8 cellular contexts compared by ENCODE assay signal in genomic region chr7:112495820-112496462, GRCh38. TPM values are rescaled to one million over a fixed set of nuclear protein-coding genes. Genes with fewer than 3 reads are reported as not detected.
DNase-seq lines count a peak whose midpoint lies in the region; ATAC-seq and TF ChIP-seq lines count a peak whose summit lies in the region.

No MANE protein-coding gene starts in this region.

- H3K36me3 ChIP-seq in DOHH2 (ENCODE audit: control insufficient read depth, low read length), result no peaks in the 10 kb centered on the region
- H3K36me3 ChIP-seq in Karpas-422 (ENCODE audit: insufficient read depth, low read length), result no peaks in the 10 kb centered on the region

- H3K4me2 ChIP-seq in DOHH2 (ENCODE audit: low read length), result no peak overlapping the region
- no peak overlapping the region for H3K4me2 ChIP-seq in Karpas-422 (ENCODE audit: low read depth, low read length, poor library complexity, severe bottlenecking)

- TF ChIP-seq CTCF in DOHH2 (IDR thresholded peaks at IDR 0.05; ENCODE audit: low read depth, low read length, poor library complexity, severe bottlenecking) (peak; percentile 90), cardiac fibroblast (IDR thresholded peaks at IDR 0.05; ENCODE audit: low read depth, low read length) (peak; percentile 57)

- H3K27ac Mint-ChIP-seq in stimulated activated memory B cell treated with anti-CD40 and anti-IgM and Interleukin-4, amounts not matched to agents 10 μg/mL and 1 μg/mL and 100 μg/mL, for 72 hours, result no peak overlapping the region

- H3K79me2 ChIP-seq in DOHH2 (ENCODE audit: control insufficient read depth, low read length), result no peaks in the 10 kb centered on the region
- no peaks in the 10 kb centered on the region for H3K79me2 ChIP-seq in Karpas-422 (ENCODE audit: low read length)

- H3K4me3 ChIP-seq in DOHH2 (ENCODE audit: low read length) (no peak overlapping the region), Karpas-422 (ENCODE audit: low read length) (no peak overlapping the region), cardiac fibroblast (replicated peaks in 1 of 2; ENCODE audit: low read depth in 2 of 2, low read length in 2 of 2) (no peak overlapping the region)

- H3K27me3 ChIP-seq in DOHH2 (ENCODE audit: control insufficient read depth, low read length), result 0 out of 2 replicates have a peak, but pooled peaks cover 4% of the 10 kb centered on the region
- H3K27me3 ChIP-seq in Karpas-422 (ENCODE audit: low read length), result no peaks in the 10 kb centered on the region

- no peaks in the 10 kb centered on the region for H3K36me3 Mint-ChIP-seq in stimulated activated memory B cell treated with anti-CD40 and anti-IgM and Interleukin-4, amounts not matched to agents 10 μg/mL and 1 μg/mL and 100 μg/mL, for 72 hours

- H3K9me3 Mint-ChIP-seq in stimulated activated memory B cell treated with anti-CD40 and anti-IgM and Interleukin-4, amounts not matched to agents 10 μg/mL and 1 μg/mL and 100 μg/mL, for 72 hours, result no peaks in the 10 kb centered on the region

- H3F3A ChIP-seq in DOHH2 (ENCODE audit: control insufficient read depth, insufficient read depth), result no peaks in the 10 kb centered on the region

- peak; percentile 80 for DNase-seq in Karpas-422
- DNase-seq in SK-MEL-5 (ENCODE audit: low read depth, low spot score), result peak; percentile 79
- DNase-seq in cardiac fibroblast (ENCODE audit: low read depth in 2 of 2), result peak; percentile 74 to 83
- peak; percentile 53 for DNase-seq in left lobe of liver (ENCODE audit: low spot score)
- peak; percentile 73 for DNase-seq in superior temporal gyrus (ENCODE audit: extremely low spot score)

- peaks cover 15% of the 10 kb centered on the region for H3K4me1 Mint-ChIP-seq in stimulated activated memory B cell treated with anti-CD40 and anti-IgM and Interleukin-4, amounts not matched to agents 10 μg/mL and 1 μg/mL and 100 μg/mL, for 72 hours

- ATAC-seq in GM21381 (IDR thresholded peaks at IDR 0.05; ENCODE audit: unreplicated experiment) (peak; percentile 39), left lobe of liver (peak; percentile 96)
- ATAC-seq in stimulated activated memory B cell treated with anti-CD40 and anti-IgM and Interleukin-4, amounts not matched to agents 10 μg/mL and 1 μg/mL and 100 μg/mL, for 72 hours, result no peak

- H2AFZ ChIP-seq in Karpas-422 (ENCODE audit: low read length), result no peak overlapping the region

- no peak overlapping the region for H3K9ac ChIP-seq in Karpas-422 (ENCODE audit: low read length)

- peaks cover 9% of the 10 kb centered on the region for H3K4me1 ChIP-seq in DOHH2 (ENCODE audit: control insufficient read depth, low read length)
- H3K4me1 ChIP-seq in Karpas-422 (ENCODE audit: low read length), result peaks cover 6% of the 10 kb centered on the region

- no peak overlapping the region for H3K4me3 Mint-ChIP-seq in stimulated activated memory B cell treated with anti-CD40 and anti-IgM and Interleukin-4, amounts not matched to agents 10 μg/mL and 1 μg/mL and 100 μg/mL, for 72 hours

- H4K20me1 ChIP-seq in DOHH2 (ENCODE audit: control insufficient read depth, insufficient read depth, low read depth, low read length), result no peaks in the 10 kb centered on the region
- no peaks in the 10 kb centered on the region for H4K20me1 ChIP-seq in Karpas-422 (ENCODE audit: insufficient read depth, low read depth, low read length)

- no peak overlapping the region for H3K27ac ChIP-seq in DOHH2 (ENCODE audit: low read depth, low read length)
- no peak overlapping the region for H3K27ac ChIP-seq in Karpas-422 (ENCODE audit: low read length)

- H3K27me3 Mint-ChIP-seq in stimulated activated memory B cell treated with anti-CD40 and anti-IgM and Interleukin-4, amounts not matched to agents 10 μg/mL and 1 μg/mL and 100 μg/mL, for 72 hours, result peaks cover 8% of the 10 kb centered on the region

- in situ Hi-C loops in SK-MEL-5 (cut with HindIII; ENCODE audit: low pct_unique_long_range_greater_than_20kb, low sequenced_read_pairs), result no loop called here

- H3K9me2 ChIP-seq in DOHH2 (replicated peaks; ENCODE audit: control insufficient read depth, low read length) (no peaks in the 10 kb centered on the region), Karpas-422 (replicated peaks; ENCODE audit: insufficient read depth, low read length) (no peaks in the 10 kb centered on the region)

- H3K9me3 ChIP-seq in DOHH2 (ENCODE audit: control insufficient read depth, insufficient read depth, low read length), result no peaks in the 10 kb centered on the region
- H3K9me3 ChIP-seq in Karpas-422 (ENCODE audit: low read length), result no peaks in the 10 kb centered on the region

RNA-seq across cellular contexts. Expression of gene LSMEM1, which starts 15.2 kb away (rescaled TPM):
- total RNA-seq in Karpas-422 (2014; rRNA removed; shearing (Covaris generic); ENCODE audit: low replicate concordance), result 0.15 and 1.3 TPM in 2 replicates
- 0.98 and 1.2 TPM in 2 replicates for total RNA-seq in SK-MEL-5 (2014; rRNA removed; shearing (Covaris generic))
- 0.50 and 1.0 TPM in 2 replicates for polyA plus RNA-seq in SK-MEL-5 (2015; cell fraction: cytosol; rRNA removed)
- polyA plus RNA-seq in SK-MEL-5 (2015; cell fraction: nucleus; rRNA removed), result 33.6 and 38.8 TPM in 2 replicates
- 3.9 TPM for total RNA-seq in left lobe of liver

RNA-seq across cellular contexts. Expression of gene IFRD1, which starts 45.7 kb away (rescaled TPM):
- 25.4 and 57.4 TPM in 2 replicates for total RNA-seq in Karpas-422 (2014; rRNA removed; shearing (Covaris generic); ENCODE audit: low replicate concordance)
- total RNA-seq in SK-MEL-5 (2014; rRNA removed; shearing (Covaris generic)), result 64.7 and 69.3 TPM in 2 replicates
- polyA plus RNA-seq in SK-MEL-5 (2015; cell fraction: cytosol; rRNA removed), result 60.1 and 66.4 TPM in 2 replicates
- 372 and 376 TPM in 2 replicates for polyA plus RNA-seq in SK-MEL-5 (2015; cell fraction: nucleus; rRNA removed)
- 27.6 TPM for total RNA-seq in left lobe of liver
